1 cellular context compared by ENCODE assay signal in the genomic region with DNA sequence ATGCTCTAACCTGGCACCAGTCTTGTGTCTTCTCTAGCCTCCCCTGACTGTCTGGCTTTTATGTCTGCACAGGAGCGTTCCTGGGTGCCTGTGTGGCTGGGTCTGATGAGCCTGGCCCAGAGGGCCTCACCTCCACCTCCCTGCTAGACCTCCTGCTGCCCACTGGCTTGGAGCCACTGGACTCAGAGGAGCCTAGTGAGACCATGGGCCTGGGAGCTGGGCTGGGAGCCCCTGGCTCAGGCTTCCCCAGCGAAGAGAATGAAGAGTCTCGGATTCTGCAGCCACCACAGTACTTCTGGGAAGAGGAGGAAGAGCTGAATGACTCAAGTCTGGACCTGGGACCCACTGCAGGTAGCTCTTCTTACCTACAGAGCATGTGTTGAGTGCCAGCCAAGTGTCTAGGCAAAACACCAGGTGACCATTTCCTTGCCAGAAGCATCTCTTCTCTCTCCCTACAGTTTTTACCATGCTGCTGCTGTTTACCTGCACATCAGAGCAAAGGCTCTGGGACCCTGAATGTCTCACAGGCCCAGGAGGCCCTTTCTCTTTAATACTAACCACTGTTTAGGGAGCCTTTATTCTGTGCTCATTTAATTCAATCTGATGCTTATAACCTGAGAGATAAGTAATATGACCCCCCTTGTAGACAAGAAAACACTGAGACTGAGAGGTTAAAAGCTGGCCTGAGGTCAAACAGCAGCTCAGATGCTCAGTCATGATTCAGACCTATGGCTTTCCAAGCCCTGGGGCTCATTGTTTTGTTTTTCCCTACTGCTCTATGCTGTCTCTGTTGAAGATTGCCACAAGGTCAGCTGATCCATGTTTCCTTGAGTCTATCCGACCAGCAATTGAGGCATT.
TF ChIP-seq lines count a peak whose summit lies in the region.

No MANE protein-coding gene starts in this region.

TF ChIP-seq in HCT116, 20 proteins besides CTCF, POLR2A, EP300 and RAD21:
- TF ChIP-seq EZH2 (IDR thresholded peaks at IDR 0.05): no peak
- no peak for TF ChIP-seq SRF (IDR thresholded peaks at IDR 0.05; ENCODE audit: low read depth)
- no peak for TF ChIP-seq EZH2phosphoT487 (IDR thresholded peaks at IDR 0.05; ENCODE audit: borderline replicate concordance)
- TF ChIP-seq SIN3A (IDR thresholded peaks at IDR 0.05; ENCODE audit: low read depth): no peak
- no peak for TF ChIP-seq YY1 (IDR thresholded peaks at IDR 0.05; ENCODE audit: extremely low read depth, insufficient replicate concordance, low read depth, low read length)
- no peak for TF ChIP-seq ZFX (IDR thresholded peaks at IDR 0.05)
TF ChIP-seq in HCT116: peak in this region for 0.
